Comparison of ENCODE assay signal across 1 cellular context in genomic region chr6:221531-222349, GRCh38.
TF ChIP-seq lines count a peak whose summit lies in the region.

No MANE protein-coding gene starts in this region.

TF ChIP-seq in GM23338, 12 proteins besides CTCF, POLR2A, EP300 and RAD21 (continued from another document):
- TF ChIP-seq ZNF462 (CRISPR knock-in tag; IDR thresholded peaks at IDR 0.05) (no peak), NANOG (IDR thresholded peaks at IDR 0.05; ENCODE audit: borderline replicate concordance) (no peak), STAT1 (IDR thresholded peaks at IDR 0.05; ENCODE audit: unreplicated experiment) (no peak), JUNB (IDR thresholded peaks at IDR 0.05; ENCODE audit: unreplicated experiment) (no peak), EZH2phosphoT487 (IDR thresholded peaks at IDR 0.05; ENCODE audit: unreplicated experiment) (no peak)
